14 cellular contexts compared by ENCODE assay signal in the genomic region with DNA sequence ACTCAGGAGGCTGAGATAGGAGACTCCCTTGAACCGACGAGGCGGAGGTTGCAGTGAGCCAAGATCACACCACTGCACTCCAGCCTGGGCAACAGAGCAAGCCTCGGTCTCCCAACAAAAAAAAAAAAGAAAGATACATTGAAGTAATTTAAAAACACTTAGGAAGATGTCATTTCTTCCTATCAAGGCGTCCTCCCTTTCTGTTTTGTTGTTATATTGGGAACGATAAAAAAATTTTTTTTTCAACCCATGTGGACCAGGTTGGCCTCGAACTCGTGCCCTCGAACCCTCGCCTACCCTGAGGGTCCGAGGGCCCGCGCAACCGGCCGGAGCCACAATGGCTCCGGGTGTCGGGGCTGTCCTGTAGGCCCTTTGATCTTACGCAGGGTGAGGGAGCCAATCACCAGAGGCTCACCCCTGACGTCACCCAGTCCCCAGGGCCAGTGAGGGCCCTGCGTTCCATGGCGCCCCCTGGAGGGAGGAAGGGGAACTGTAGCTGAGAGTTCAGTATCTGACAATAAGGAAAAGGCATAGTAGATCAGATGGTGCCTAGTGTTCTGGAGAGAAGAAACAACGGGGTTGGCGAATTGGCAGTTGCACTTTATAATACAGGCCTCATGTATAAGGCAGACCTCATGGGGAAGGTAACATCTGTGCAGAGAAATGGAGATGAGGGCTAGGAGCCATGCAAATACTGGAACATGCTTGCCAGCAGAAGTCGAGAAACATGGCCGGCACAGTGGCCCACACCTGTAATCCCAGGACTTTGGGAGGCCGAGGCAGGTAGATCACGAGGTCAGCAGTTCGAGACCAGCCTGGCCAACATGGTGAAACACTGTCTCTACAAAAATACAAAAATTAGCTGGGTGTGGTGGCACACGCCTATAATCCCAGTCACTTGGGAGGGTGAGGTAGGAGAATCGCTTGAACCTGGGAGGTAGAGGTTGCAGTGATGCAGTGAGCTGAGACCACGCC. TPM values are rescaled to one million over a fixed set of nuclear protein-coding genes. Genes with fewer than 3 reads are reported as not detected.
DNase-seq lines count a peak whose midpoint lies in the region; TF ChIP-seq lines count a peak whose summit lies in the region.
"Not testable (repeated sequence)": the region's sequence is repeated elsewhere in the genome, so short reads cannot be mapped to it uniquely, and the experiment has no call there.
"Had no signal": no experiment of that assay in that cellular context is flagged by ENCODE, and none has a peak within 500 bp of the region (broad histone marks: within the 10 kb centered on the region; RNA-seq: fewer than 3 reads in every experiment).

No MANE protein-coding gene starts in this region.

- TF ChIP-seq CTCF in C4-2B (conservative IDR thresholded peaks at IDR 0.05) (peak; percentile 45), PC-9 (conservative IDR thresholded peaks at IDR 0.05) (peak; percentile 25; the same call in 1 of the 2 replicates), SK-N-SH (IDR thresholded peaks at IDR 0.05) (peak; percentile 54; the same call in 1 of the 2 replicates), glutamatergic neuron (IDR thresholded peaks at IDR 0.05; ENCODE audit: partially characterized antibody, unreplicated experiment) (peak; percentile 19), parathyroid adenoma (IDR thresholded peaks at IDR 0.05) (peak; percentile 16)
- TF ChIP-seq CTCF in type B pancreatic cell (conservative IDR thresholded peaks at IDR 0.05), result not testable (repeated sequence)

- not testable (repeated sequence) for H3K79me2 ChIP-seq in PC-9 (ENCODE audit: low read depth); SK-N-SH (ENCODE audit: insufficient read depth); parathyroid adenoma

- H3K9me3 Mint-ChIP-seq in activated naive CD8-positive, alpha-beta T cell treated with anti-CD3 and anti-CD28 coated beads for 36 hours; glutamatergic neuron (ENCODE audit: unreplicated experiment); type B pancreatic cell: not testable (repeated sequence)

- not testable (repeated sequence) for H3K27ac ChIP-seq in C4-2B; PC-9; SK-N-SH (ENCODE audit: low read depth in 2 of 2, low read length in 1 of 2); parathyroid adenoma

- H3K27ac Mint-ChIP-seq in activated naive CD8-positive, alpha-beta T cell treated with anti-CD3 and anti-CD28 coated beads for 36 hours; glutamatergic neuron (ENCODE audit: unreplicated experiment); type B pancreatic cell: not testable (repeated sequence)

- not testable (repeated sequence) for H3K9me3 ChIP-seq in PC-9 (ENCODE audit: insufficient read depth, low read depth); SK-N-SH; parathyroid adenoma (ENCODE audit: control insufficient read depth, low read length)

- H3K27me3 Mint-ChIP-seq in activated naive CD8-positive, alpha-beta T cell treated with anti-CD3 and anti-CD28 coated beads for 36 hours; glutamatergic neuron (ENCODE audit: unreplicated experiment); type B pancreatic cell: not testable (repeated sequence)

- CTCF ChIA-PET in PC-9 (lab: Charles Lee), result interaction anchor here (0.6 kb wide), 2 partner anchors 141 to 461 kb away, joined by 3 read pairs; no protein-coding TSS in a partner anchor
- CTCF ChIA-PET in SK-N-SH (lab: Yijun Ruan, JAX), result not testable (repeated sequence)

- H3K9me2 ChIP-seq in PC-9 (ENCODE audit: insufficient read depth); SK-N-SH: not testable (repeated sequence)

- not testable (repeated sequence) for TF ChIP-seq EP300 in SK-N-SH (IDR thresholded peaks at IDR 0.05; ENCODE audit: borderline replicate concordance in 1 of 2, low read depth in 1 of 2, low read length in 1 of 2)

- intact Hi-C loops in PC-9 (cut with micrococcal nuclease; ENCODE audit: unreplicated experiment), result not testable (repeated sequence)

- H3K4me1 ChIP-seq in PC-9 (replicated peaks; ENCODE audit: insufficient read depth); SK-N-SH (ENCODE audit: control insufficient read depth in 1 of 2, insufficient read depth in 2 of 2, low read depth in 1 of 2, low read length in 1 of 2); parathyroid adenoma: not testable (repeated sequence)

- 35% methylated on average over 26 of the region's 31 CpGs for WGBS in SK-N-SH (ENCODE audit: low lambda C conversion rate)

- H3K27me3 ChIP-seq in PC-9 (ENCODE audit: insufficient read depth, low read depth), result peaks cover 28% of the 10 kb centered on the region
- H3K27me3 ChIP-seq in SK-N-SH (ENCODE audit: insufficient read depth), result peaks cover 26% of the 10 kb centered on the region
- not testable (repeated sequence) for H3K27me3 ChIP-seq in parathyroid adenoma (ENCODE audit: control insufficient read depth, insufficient read depth, low read length)

- H2AFZ ChIP-seq in PC-9; SK-N-SH (ENCODE audit: low read depth); parathyroid adenoma: not testable (repeated sequence)

- not testable (repeated sequence) for H4K20me1 ChIP-seq in PC-9 (ENCODE audit: insufficient read depth); SK-N-SH (ENCODE audit: insufficient read depth)

- not testable (repeated sequence) for H3K4me2 ChIP-seq in PC-9; SK-N-SH; parathyroid adenoma (ENCODE audit: low read length)

- H3K36me3 Mint-ChIP-seq in activated naive CD8-positive, alpha-beta T cell treated with anti-CD3 and anti-CD28 coated beads for 36 hours; glutamatergic neuron (ENCODE audit: unreplicated experiment); type B pancreatic cell: not testable (repeated sequence)

- not testable (repeated sequence) for H3K4me3 Mint-ChIP-seq in activated naive CD8-positive, alpha-beta T cell treated with anti-CD3 and anti-CD28 coated beads for 36 hours; glutamatergic neuron (ENCODE audit: unreplicated experiment); type B pancreatic cell

- POLR2A ChIA-PET in PC-9 (lab: Charles Lee; ENCODE audit: unreplicated experiment); SK-N-SH (lab: Yijun Ruan, JAX): not testable (repeated sequence)

- not testable (repeated sequence) for H3K4me3 ChIP-seq in PC-9; SK-N-SH (ENCODE audit: low read depth in 2 of 2, low read length in 1 of 2); parathyroid adenoma (ENCODE audit: low read depth, low read length)

- not testable (repeated sequence) for DNase-seq in PC-9, SK-N-SH, glutamatergic neuron
- peak; percentile 38 for DNase-seq in activated naive CD8-positive, alpha-beta T cell treated with anti-CD3 and anti-CD28 coated beads for 36 hours
- DNase-seq in type B pancreatic cell (ENCODE audit: extremely low spot score, unreplicated experiment), result peak; percentile 74

- not testable (repeated sequence) for H3F3A ChIP-seq in PC-9 (ENCODE audit: insufficient read depth, low read depth); SK-N-SH (replicated peaks; ENCODE audit: insufficient read depth)

- not testable (repeated sequence) for BruUV-seq in PC-9 (replicated peaks; lab: Mats Ljungman, UMichigan)

- H3K36me3 ChIP-seq in PC-9 (ENCODE audit: low read depth); SK-N-SH (replicated peaks in 1 of 2; ENCODE audit: control insufficient read depth in 1 of 2, insufficient read depth in 2 of 2, low read length in 1 of 2); parathyroid adenoma (ENCODE audit: control insufficient read depth, insufficient read depth, low read length): not testable (repeated sequence)

- not testable (repeated sequence) for TF ChIP-seq RAD21 in SK-N-SH (IDR thresholded peaks at IDR 0.05; ENCODE audit: low read length)

- not testable (repeated sequence) for H3K9ac ChIP-seq in SK-N-SH, parathyroid adenoma

- H3K4me1 Mint-ChIP-seq in activated naive CD8-positive, alpha-beta T cell treated with anti-CD3 and anti-CD28 coated beads for 36 hours; glutamatergic neuron (ENCODE audit: low read depth, unreplicated experiment); type B pancreatic cell (ENCODE audit: unreplicated experiment): not testable (repeated sequence)

RNA-seq across cellular contexts. Expression of a gene that starts 29.3 kb away (rescaled TPM):
- total RNA-seq in PC-9 (2021), result not detected in 2 replicates
- polyA plus RNA-seq in SK-N-SH (2012; rRNA removed), result not detected in 2 replicates
- polyA plus RNA-seq in SK-N-SH (2012; cell fraction: cytosol; rRNA removed), result not detected in 2 replicates
- not detected in 2 replicates for polyA plus RNA-seq in SK-N-SH (2012; cell fraction: nucleus; rRNA removed)
- not detected for total RNA-seq in activated naive CD8-positive, alpha-beta T cell treated with anti-CD3 and anti-CD28 coated beads for 36 hours
- total RNA-seq in glutamatergic neuron (ENCODE audit: unreplicated experiment), result not detected
- total RNA-seq in type B pancreatic cell (ENCODE audit: low replicate concordance), result not detected in 2 replicates
- total RNA-seq: CD4-positive, alpha-beta memory T cell; Daoy; GM23248; H4 had no signal
- polyA plus RNA-seq: BJ; CD14-positive monocyte; CD4-positive, alpha-beta memory T cell; GM23248; IgD-negative memory B cell had no signal
